8 cellular contexts compared by ENCODE assay signal in genomic region chr17:44350733-44351226, GRCh38. TPM values are rescaled to one million over a fixed set of nuclear protein-coding genes. Genes with fewer than 3 reads are reported as not detected.
DNase-seq lines count a peak whose midpoint lies in the region; ATAC-seq and TF ChIP-seq lines count a peak whose summit lies in the region.

No MANE protein-coding gene starts in this region.

- TF ChIP-seq CTCF in GM12874 (IDR thresholded peaks at IDR 0.05; ENCODE audit: insufficient read depth, low read depth, low read length) (peak; percentile 99), stomach (IDR thresholded peaks at IDR 0.05) (peak in 5 of 7 experiments; percentile 43 to 81 (median 66))

- 56 to 67% (median 60%) methylated on average over 3 to 6 of the region's 6 CpGs for WGBS in stomach, 5 donors

- peak; percentile 45 for DNase-seq in A172 (ENCODE audit: low spot score)
- DNase-seq in NOMO-1 (lab: John Stamatoyannopoulos, UW; ENCODE audit: unreplicated experiment in 2 of 2) = peak; percentile 16 to 50
- peak; percentile 27 for DNase-seq in activated CD8-positive, alpha-beta memory T cell treated with anti-CD3 and anti-CD28 coated beads, Interleukin-2, amount 50 U/mL, for 24 hours (ENCODE audit: extremely low read depth)
- peak; percentile 76 to 86 for DNase-seq in erythroblast (lab: John Stamatoyannopoulos, UW)
- DNase-seq in natural killer cell treated with Interleukin-12 subunit alpha and Interleukin-12 subunit beta and Interleukin-15 and Interleukin-18, amount 100 ng/mL, for 72 hours (ENCODE audit: low spot score) = peak; percentile 70
- DNase-seq in stomach = peak; percentile 75

- TF ChIP-seq POLR2A in erythroblast (IDR thresholded peaks at IDR 0.05; ENCODE audit: low read length) = no peak
- TF ChIP-seq POLR2A in stomach (IDR thresholded peaks at IDR 0.05) = no peak

- peaks cover 38 to 51% (median 49%) of the 10 kb centered on the region in 4 donors for H3K36me3 ChIP-seq in stomach

- no peaks in the 10 kb centered on the region for H3K9me3 Mint-ChIP-seq in natural killer cell treated with Interleukin-12 subunit alpha and Interleukin-12 subunit beta and Interleukin-15 and Interleukin-18, amount 100 ng/mL, for 72 hours

- H3K9me3 ChIP-seq in stomach = no peaks in the 10 kb centered on the region

- H3K27ac Mint-ChIP-seq in natural killer cell treated with Interleukin-12 subunit alpha and Interleukin-12 subunit beta and Interleukin-15 and Interleukin-18, amount 100 ng/mL, for 72 hours = no peak overlapping the region

- H3K27me3 Mint-ChIP-seq in natural killer cell treated with Interleukin-12 subunit alpha and Interleukin-12 subunit beta and Interleukin-15 and Interleukin-18, amount 100 ng/mL, for 72 hours = no peaks in the 10 kb centered on the region

- no peak overlapping the region for H3K4me3 ChIP-seq in stomach

- no peak overlapping the region for H3K4me3 Mint-ChIP-seq in natural killer cell treated with Interleukin-12 subunit alpha and Interleukin-12 subunit beta and Interleukin-15 and Interleukin-18, amount 100 ng/mL, for 72 hours

- H3K36me3 Mint-ChIP-seq in natural killer cell treated with Interleukin-12 subunit alpha and Interleukin-12 subunit beta and Interleukin-15 and Interleukin-18, amount 100 ng/mL, for 72 hours = no peaks in the 10 kb centered on the region

- peaks cover 17% of the 10 kb centered on the region in 2 donors for H3K4me1 Mint-ChIP-seq in natural killer cell treated with Interleukin-12 subunit alpha and Interleukin-12 subunit beta and Interleukin-15 and Interleukin-18, amount 100 ng/mL, for 72 hours (ENCODE audit: low read depth in 2 of 2)

- intact Hi-C loops in stomach (cut with DNase I; ENCODE audit: low total_unique reads) = no loop called here

- TF ChIP-seq EP300 in stomach (IDR thresholded peaks at IDR 0.05) = no peak

- H3K27me3 ChIP-seq in stomach = peaks cover 0 to 10% (median 0%) of the 10 kb centered on the region in 3 donors

- peaks cover 9 to 50% (median 15%) of the 10 kb centered on the region in 4 donors for H3K4me1 ChIP-seq in stomach

- H3K27ac ChIP-seq in stomach = no peak overlapping the region

- ATAC-seq in natural killer cell treated with Interleukin-12 subunit alpha and Interleukin-12 subunit beta and Interleukin-15 and Interleukin-18, amount 100 ng/mL, for 72 hours = peak; percentile 62 to 71
- ATAC-seq in GM21447 (IDR thresholded peaks at IDR 0.05; ENCODE audit: unreplicated experiment) = no peak

RNA-seq across cellular contexts. Expression of gene GRN, which starts 5.7 kb away (rescaled TPM):
- total RNA-seq in A172 (2014; rRNA removed; shearing (Covaris generic)) = 285 and 293 TPM in 2 replicates
- 10 to 100 TPM; 49.5 to 57.3 TPM for total RNA-seq in natural killer cell treated with Interleukin-12 subunit alpha and Interleukin-12 subunit beta and Interleukin-15 and Interleukin-18, amount 100 ng/mL, for 72 hours
- total RNA-seq in stomach = 100 to 1,000 TPM; 104 to 644 (median 239) TPM
- polyA plus RNA-seq in stomach = 100 to 1,000 TPM in 1 of 3 donors, 10 to 100 TPM in 2; 31.8 to 189 (median 78.9) TPM

RNA-seq across cellular contexts. Expression of gene FAM171A2, which starts 12.9 kb away (rescaled TPM):
- 24.5 and 31.1 TPM in 2 replicates for total RNA-seq in A172 (2014; rRNA removed; shearing (Covaris generic))
- total RNA-seq in natural killer cell treated with Interleukin-12 subunit alpha and Interleukin-12 subunit beta and Interleukin-15 and Interleukin-18, amount 100 ng/mL, for 72 hours = under 1 TPM in 1 of 2 donors, not detected in 1; 0.25 TPM
- 1 to 10 TPM in 2 of 5 donors, not detected in 3; 2.0 to 5.4 TPM for total RNA-seq in stomach
- polyA plus RNA-seq in stomach = under 1 TPM; 0.30 to 0.31 (median 0.31) TPM

RNA-seq across cellular contexts. Expression of gene SLC25A39, which starts 26.2 kb away (rescaled TPM):
- 190 and 199 TPM in 2 replicates for total RNA-seq in A172 (2014; rRNA removed; shearing (Covaris generic))
- total RNA-seq in natural killer cell treated with Interleukin-12 subunit alpha and Interleukin-12 subunit beta and Interleukin-15 and Interleukin-18, amount 100 ng/mL, for 72 hours = 100 to 1,000 TPM; 121 to 192 TPM
- 100 to 1,000 TPM in 3 of 5 donors, 10 to 100 TPM in 2; 42.0 to 351 (median 133) TPM for total RNA-seq in stomach
- 100 to 1,000 TPM; 124 to 161 (median 135) TPM for polyA plus RNA-seq in stomach

RNA-seq across cellular contexts. Expression of gene ITGA2B, which starts 38.7 kb away (rescaled TPM):
- total RNA-seq in A172 (2014; rRNA removed; shearing (Covaris generic)) = 0.05 and 0.36 TPM in 2 replicates
- 1 to 10 TPM; 1.8 to 6.8 TPM for total RNA-seq in natural killer cell treated with Interleukin-12 subunit alpha and Interleukin-12 subunit beta and Interleukin-15 and Interleukin-18, amount 100 ng/mL, for 72 hours
- total RNA-seq in stomach = 1 to 10 TPM in 1 of 5 donors, under 1 TPM in 1, not detected in 3; under 0.01 to 2.4 TPM
- polyA plus RNA-seq in stomach = under 1 TPM; 0.12 to 0.53 (median 0.46) TPM

RNA-seq across cellular contexts. Expression of gene RUNDC3A, which starts 42.4 kb away (rescaled TPM):
- total RNA-seq in A172 (2014; rRNA removed; shearing (Covaris generic)) = 0.86 TPM in 1 of 2 replicates, not detected in the other
- under 1 TPM in 1 of 2 donors, not detected in 1; 0.48 TPM for total RNA-seq in natural killer cell treated with Interleukin-12 subunit alpha and Interleukin-12 subunit beta and Interleukin-15 and Interleukin-18, amount 100 ng/mL, for 72 hours
- 10 to 100 TPM in 1 of 5 donors, 1 to 10 TPM in 2, under 1 TPM in 1, not detected in 1; 0.43 to 40.8 (median 3.5) TPM for total RNA-seq in stomach
- polyA plus RNA-seq in stomach = 1 to 10 TPM; 4.5 to 6.0 (median 4.5) TPM

Comparison
In these comparisons a context has a peak if more than half of its experiments do, and no peak if none do; other contexts are left out.
1. DNase-seq: peak in every context shown above with its lines; median percentile 81 in erythroblast; 75 in stomach; 70 in natural killer cell treated with Interleukin-12 subunit alpha and Interleukin-12 subunit beta and Interleukin-15 and Interleukin-18, amount 100 ng/mL, for 72 hours; 45 in A172; 33 in NOMO-1; 27 in activated CD8-positive, alpha-beta memory T cell treated with anti-CD3 and anti-CD28 coated beads, Interleukin-2, amount 50 U/mL, for 24 hours.